ENCODE assay signal across 13 cellular contexts in the genomic region with DNA sequence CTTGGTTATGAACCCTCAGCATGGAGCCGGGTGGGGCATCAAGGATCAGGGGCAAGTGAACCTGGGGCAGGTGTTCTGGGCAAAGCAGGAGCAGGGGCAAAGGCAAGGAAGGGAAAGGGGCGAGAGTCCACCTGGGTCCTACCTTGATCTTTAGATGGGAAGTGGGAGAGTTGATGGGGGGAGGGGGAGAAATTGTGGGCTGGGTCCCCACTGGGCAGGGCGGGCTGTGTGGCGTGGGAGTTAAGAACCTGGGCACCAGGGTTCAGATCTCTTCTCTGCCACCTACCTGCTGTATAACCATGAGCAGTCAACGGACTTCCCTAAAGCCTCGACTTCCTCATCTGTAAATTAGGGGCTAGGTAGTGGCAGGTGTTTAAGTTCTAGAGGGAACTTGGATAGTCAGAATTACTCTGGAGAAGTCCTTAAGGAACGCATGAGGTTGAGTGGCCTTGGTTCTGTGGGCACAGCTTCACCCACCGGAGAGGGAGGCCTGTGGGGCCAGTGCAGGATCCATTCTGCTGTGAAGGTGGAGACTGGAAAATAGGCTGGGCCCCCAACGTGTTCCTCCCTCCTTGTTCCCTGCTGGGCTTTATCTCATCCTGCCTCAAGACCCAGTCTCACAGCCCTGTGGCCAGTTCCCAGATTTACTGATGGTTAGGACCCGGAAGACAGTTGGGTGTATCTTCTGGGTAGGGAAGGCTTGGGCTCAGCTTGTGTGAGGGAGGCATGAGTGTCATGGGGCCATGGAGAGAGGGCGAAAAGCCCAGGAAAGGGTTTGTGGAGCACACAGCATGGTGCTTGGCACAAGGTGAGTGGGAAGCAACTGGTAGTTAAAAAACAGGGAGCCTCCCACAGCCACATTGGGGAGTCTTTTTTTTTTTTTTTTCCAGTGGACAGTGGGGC.
"Had no signal": no experiment of that assay in that cellular context is flagged by ENCODE, and none has a peak within 500 bp of the region (broad histone marks: within the 10 kb centered on the region; RNA-seq: fewer than 3 reads in every experiment).

No MANE protein-coding gene starts in this region.

- H3K4me1 Mint-ChIP-seq: activated B cell treated with CpG ODN at 0.5 μM for 24 hours had no signal

- H3K4me1 ChIP-seq: ascending aorta, esophagus squamous epithelium, psoas muscle, right lobe of liver had no signal

- H3K4me3 ChIP-seq: ascending aorta, esophagus squamous epithelium, heart left ventricle, psoas muscle, right lobe of liver had no signal

- H3K9me3 Mint-ChIP-seq: activated B cell treated with CpG ODN at 0.5 μM for 24 hours, nephron had no signal

- H3K27ac Mint-ChIP-seq: activated B cell treated with CpG ODN at 0.5 μM for 24 hours, nephron had no signal

- H3K27me3 ChIP-seq: ascending aorta, esophagus squamous epithelium, heart left ventricle, right lobe of liver had no signal

- H3K9me3 ChIP-seq: ascending aorta, esophagus squamous epithelium, heart left ventricle, psoas muscle, right lobe of liver had no signal

- DNase-seq: activated B cell treated with CpG ODN at 0.5 μM for 24 hours; activated effector memory CD4-positive, alpha-beta T cell treated with Interleukin-2 at 50 U/mL for 16 hours; esophagus squamous epithelium; heart left ventricle; mammary epithelial cell; psoas muscle; right lobe of liver had no signal

- ATAC-seq: left lobe of liver had no signal

- H3K4me3 Mint-ChIP-seq: activated B cell treated with CpG ODN at 0.5 μM for 24 hours, nephron had no signal

- H3K27me3 Mint-ChIP-seq: activated B cell treated with CpG ODN at 0.5 μM for 24 hours had no signal

- FAIRE-seq: frontal cortex, islet of Langerhans, TTC549 had no signal

- H3K27ac ChIP-seq: ascending aorta, esophagus squamous epithelium, psoas muscle, right lobe of liver had no signal
